Comparison of ENCODE assay signal across 8 cellular contexts in genomic region chr12:6470375-6471163, GRCh38. TPM values are rescaled to one million over a fixed set of nuclear protein-coding genes. Genes with fewer than 3 reads are reported as not detected.
DNase-seq lines count a peak whose midpoint lies in the region; ATAC-seq and TF ChIP-seq lines count a peak whose summit lies in the region.

Gene VAMP1, minus strand, starts transcription at chr12:6470677. Its CDS starts 146 bp downstream, at chr12:6470531.

- H3K4me3 Mint-ChIP-seq in activated CD4-positive, alpha-beta T cell treated with anti-CD3 and anti-CD28 coated beads, Interleukin-2, amount 10 ng/mL, durations not matched to agents 24 days and 14 days: peak within 1 kb of the TSS; percentile 94

- no peaks in the 10 kb centered on the region for H3K27me3 ChIP-seq in BJ (ENCODE audit: control insufficient read depth, insufficient read depth, low read length)

- peak; percentile 2; the same call in 1 of the 2 replicates for TF ChIP-seq CTCF in BJ (IDR thresholded peaks at IDR 0.05; ENCODE audit: insufficient read depth, low read depth, low read length)
- peak; percentile 9 for TF ChIP-seq CTCF in coronary artery (IDR thresholded peaks at IDR 0.05)

- intact Hi-C loops in activated CD4-positive, alpha-beta T cell treated with anti-CD3 and anti-CD28 coated beads, Interleukin-2, amount 10 ng/mL, durations not matched to agents 24 days and 14 days (cut with micrococcal nuclease): loop anchor here (1.0 kb wide), 4 partner anchors 8 to 62 kb away; partner anchors contain the start of gene MRPL51

- POLR2A ChIA-PET in BJ (lab: Charles Lee): interaction anchor here (0.6 to 1.8 kb wide), 7 partner anchors 18 to 304 kb away, joined by 3 to 14 read pairs (median 5); partner anchors contain the start of gene GAPDH

- H3K9me3 Mint-ChIP-seq in activated CD4-positive, alpha-beta T cell treated with anti-CD3 and anti-CD28 coated beads, Interleukin-2, amount 10 ng/mL, durations not matched to agents 24 days and 14 days: no peaks in the 10 kb centered on the region

- DNase-seq in BJ (ENCODE audit: low read depth) (peak; percentile 91), NCI-H526 treated with DMSO at 0.1 percent for 48 hours (lab: John Stamatoyannopoulos, UW) (peak; percentile 90), coronary artery (ENCODE audit: low spot score) (peak; percentile 99), left kidney (ENCODE audit: low read depth, low spot score) (peak; percentile 98)
- DNase-seq in activated CD4-positive, alpha-beta T cell treated with anti-CD3 and anti-CD28 coated beads, Interleukin-2, amount 10 ng/mL, durations not matched to agents 24 days and 14 days: peak; percentile 99
- DNase-seq in stimulated activated CD4-positive, alpha-beta T cell treated with anti-CD3 and anti-CD28 coated beads, Interleukin-2, amount 100 ng/mL, for 24 hours: peak; percentile 98 to 99

- peak; percentile 89 for ATAC-seq in GM19324 (IDR thresholded peaks at IDR 0.05; ENCODE audit: low FRiP score, unreplicated experiment)
- peak; percentile 62 for ATAC-seq in HG03469 (IDR thresholded peaks at IDR 0.05; ENCODE audit: unreplicated experiment)

- H3K27ac Mint-ChIP-seq in activated CD4-positive, alpha-beta T cell treated with anti-CD3 and anti-CD28 coated beads, Interleukin-2, amount 10 ng/mL, durations not matched to agents 24 days and 14 days: peak within 1 kb of the TSS; percentile 91

- H3K36me3 Mint-ChIP-seq in activated CD4-positive, alpha-beta T cell treated with anti-CD3 and anti-CD28 coated beads, Interleukin-2, amount 10 ng/mL, durations not matched to agents 24 days and 14 days (ENCODE audit: low read depth): peaks cover 40% of the 10 kb centered on the region

- H3K4me3 ChIP-seq in BJ (ENCODE audit: low read depth, low read length) (peak within 1 kb of the TSS; percentile 68), coronary artery (peak within 1 kb of the TSS; percentile 89)

- peak within 1 kb of the TSS; percentile 65 to 95 for H3K27ac ChIP-seq in coronary artery

- H3K4me1 Mint-ChIP-seq in activated CD4-positive, alpha-beta T cell treated with anti-CD3 and anti-CD28 coated beads, Interleukin-2, amount 10 ng/mL, durations not matched to agents 24 days and 14 days: peaks cover 52% of the 10 kb centered on the region

- peaks cover 1% of the 10 kb centered on the region for H3K27me3 Mint-ChIP-seq in activated CD4-positive, alpha-beta T cell treated with anti-CD3 and anti-CD28 coated beads, Interleukin-2, amount 10 ng/mL, durations not matched to agents 24 days and 14 days

- H3K36me3 ChIP-seq in BJ (ENCODE audit: control insufficient read depth, insufficient read depth, low read length): peaks cover 2% of the 10 kb centered on the region

- CTCF ChIA-PET in BJ (lab: Yijun Ruan, JAX): interaction anchor here (0.6 to 2.8 kb wide), 11 partner anchors 12 to 481 kb away, joined by 3 to 17 read pairs (median 5); partner anchors contain the start of gene MRPL51

RNA-seq across cellular contexts. Expression of gene VAMP1, which starts in this region (rescaled TPM):
- polyA plus RNA-seq in BJ (2011; rRNA removed): 12.5 and 23.3 TPM in 2 replicates
- polyA minus RNA-seq in BJ (2011; rRNA and poly(A)+ RNA removed): 3.3 and 4.6 TPM in 2 replicates
- 50.0 and 51.2 TPM in 2 replicates for total RNA-seq in activated CD4-positive, alpha-beta T cell treated with anti-CD3 and anti-CD28 coated beads, Interleukin-2, amount 10 ng/mL, durations not matched to agents 24 days and 14 days

Comparison
In these comparisons a context has a peak if more than half of its experiments do, and no peak if none do; other contexts are left out.
1. Peak in every context shown above with its lines: DNase-seq, ATAC-seq, H3K4me3 ChIP-seq and H3K27ac ChIP-seq.